1 cellular context compared by ENCODE assay signal in genomic region chr6:22036699-22037098, GRCh38.
TF ChIP-seq lines count a peak whose summit lies in the region.

No MANE protein-coding gene starts in this region.

TF ChIP-seq in GM23338, 12 proteins besides CTCF, POLR2A, EP300 and RAD21:
- TF ChIP-seq EZH2 (IDR thresholded peaks at IDR 0.05; ENCODE audit: low read depth, unreplicated experiment) (no peak), ZNF331 (CRISPR knock-in tag; IDR thresholded peaks at IDR 0.05; ENCODE audit: low read depth) (no peak), STAT1 (IDR thresholded peaks at IDR 0.05; ENCODE audit: unreplicated experiment) (no peak), EZH2phosphoT487 (IDR thresholded peaks at IDR 0.05; ENCODE audit: unreplicated experiment) (no peak)
- TF ChIP-seq, protein P1, sequence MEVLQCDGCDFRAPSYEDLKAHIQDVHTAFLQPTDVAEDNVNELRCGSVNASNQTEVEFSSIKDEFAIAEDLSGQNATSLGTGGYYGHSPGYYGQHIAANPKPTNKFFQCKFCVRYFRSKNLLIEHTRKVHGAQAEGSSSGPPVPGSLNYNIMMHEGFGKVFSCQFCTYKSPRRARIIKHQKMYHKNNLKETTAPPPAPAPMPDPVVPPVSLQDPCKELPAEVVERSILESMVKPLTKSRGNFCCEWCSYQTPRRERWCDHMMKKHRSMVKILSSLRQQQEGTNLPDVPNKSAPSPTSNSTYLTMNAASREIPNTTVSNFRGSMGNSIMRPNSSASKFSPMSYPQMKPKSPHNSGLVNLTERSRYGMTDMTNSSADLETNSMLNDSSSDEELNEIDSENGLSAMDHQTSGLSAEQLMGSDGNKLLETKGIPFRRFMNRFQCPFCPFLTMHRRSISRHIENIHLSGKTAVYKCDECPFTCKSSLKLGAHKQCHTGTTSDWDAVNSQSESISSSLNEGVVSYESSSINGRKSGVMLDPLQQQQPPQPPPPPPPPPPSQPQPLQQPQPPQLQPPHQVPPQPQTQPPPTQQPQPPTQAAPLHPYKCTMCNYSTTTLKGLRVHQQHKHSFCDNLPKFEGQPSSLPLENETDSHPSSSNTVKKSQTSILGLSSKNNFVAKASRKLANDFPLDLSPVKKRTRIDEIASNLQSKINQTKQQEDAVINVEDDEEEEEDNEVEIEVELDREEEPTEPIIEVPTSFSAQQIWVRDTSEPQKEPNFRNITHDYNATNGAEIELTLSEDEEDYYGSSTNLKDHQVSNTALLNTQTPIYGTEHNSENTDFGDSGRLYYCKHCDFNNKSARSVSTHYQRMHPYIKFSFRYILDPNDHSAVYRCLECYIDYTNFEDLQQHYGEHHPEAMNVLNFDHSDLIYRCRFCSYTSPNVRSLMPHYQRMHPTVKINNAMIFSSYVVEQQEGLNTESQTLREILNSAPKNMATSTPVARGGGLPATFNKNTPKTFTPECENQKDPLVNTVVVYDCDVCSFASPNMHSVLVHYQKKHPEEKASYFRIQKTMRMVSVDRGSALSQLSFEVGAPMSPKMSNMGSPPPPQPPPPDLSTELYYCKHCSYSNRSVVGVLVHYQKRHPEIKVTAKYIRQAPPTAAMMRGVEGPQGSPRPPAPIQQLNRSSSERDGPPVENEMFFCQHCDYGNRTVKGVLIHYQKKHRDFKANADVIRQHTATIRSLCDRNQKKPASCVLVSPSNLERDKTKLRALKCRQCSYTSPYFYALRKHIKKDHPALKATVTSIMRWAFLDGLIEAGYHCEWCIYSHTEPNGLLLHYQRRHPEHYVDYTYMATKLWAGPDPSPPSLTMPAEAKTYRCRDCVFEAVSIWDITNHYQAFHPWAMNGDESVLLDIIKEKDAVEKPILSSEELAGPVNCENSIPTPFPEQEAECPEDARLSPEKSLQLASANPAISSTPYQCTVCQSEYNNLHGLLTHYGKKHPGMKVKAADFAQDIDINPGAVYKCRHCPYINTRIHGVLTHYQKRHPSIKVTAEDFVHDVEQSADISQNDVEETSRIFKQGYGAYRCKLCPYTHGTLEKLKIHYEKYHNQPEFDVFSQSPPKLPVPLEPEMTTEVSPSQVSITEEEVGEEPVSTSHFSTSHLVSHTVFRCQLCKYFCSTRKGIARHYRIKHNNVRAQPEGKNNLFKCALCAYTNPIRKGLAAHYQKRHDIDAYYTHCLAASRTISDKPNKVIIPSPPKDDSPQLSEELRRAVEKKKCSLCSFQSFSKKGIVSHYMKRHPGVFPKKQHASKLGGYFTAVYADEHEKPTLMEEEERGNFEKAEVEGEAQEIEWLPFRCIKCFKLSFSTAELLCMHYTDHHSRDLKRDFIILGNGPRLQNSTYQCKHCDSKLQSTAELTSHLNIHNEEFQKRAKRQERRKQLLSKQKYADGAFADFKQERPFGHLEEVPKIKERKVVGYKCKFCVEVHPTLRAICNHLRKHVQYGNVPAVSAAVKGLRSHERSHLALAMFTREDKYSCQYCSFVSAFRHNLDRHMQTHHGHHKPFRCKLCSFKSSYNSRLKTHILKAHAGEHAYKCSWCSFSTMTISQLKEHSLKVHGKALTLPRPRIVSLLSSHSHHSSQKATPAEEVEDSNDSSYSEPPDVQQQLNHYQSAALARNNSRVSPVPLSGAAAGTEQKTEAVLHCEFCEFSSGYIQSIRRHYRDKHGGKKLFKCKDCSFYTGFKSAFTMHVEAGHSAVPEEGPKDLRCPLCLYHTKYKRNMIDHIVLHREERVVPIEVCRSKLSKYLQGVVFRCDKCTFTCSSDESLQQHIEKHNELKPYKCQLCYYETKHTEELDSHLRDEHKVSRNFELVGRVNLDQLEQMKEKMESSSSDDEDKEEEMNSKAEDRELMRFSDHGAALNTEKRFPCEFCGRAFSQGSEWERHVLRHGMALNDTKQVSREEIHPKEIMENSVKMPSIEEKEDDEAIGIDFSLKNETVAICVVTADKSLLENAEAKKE (CRISPR knock-in tag; IDR thresholded peaks at IDR 0.05) = no peak
